27 cellular contexts compared by ENCODE assay signal in the genomic region with DNA sequence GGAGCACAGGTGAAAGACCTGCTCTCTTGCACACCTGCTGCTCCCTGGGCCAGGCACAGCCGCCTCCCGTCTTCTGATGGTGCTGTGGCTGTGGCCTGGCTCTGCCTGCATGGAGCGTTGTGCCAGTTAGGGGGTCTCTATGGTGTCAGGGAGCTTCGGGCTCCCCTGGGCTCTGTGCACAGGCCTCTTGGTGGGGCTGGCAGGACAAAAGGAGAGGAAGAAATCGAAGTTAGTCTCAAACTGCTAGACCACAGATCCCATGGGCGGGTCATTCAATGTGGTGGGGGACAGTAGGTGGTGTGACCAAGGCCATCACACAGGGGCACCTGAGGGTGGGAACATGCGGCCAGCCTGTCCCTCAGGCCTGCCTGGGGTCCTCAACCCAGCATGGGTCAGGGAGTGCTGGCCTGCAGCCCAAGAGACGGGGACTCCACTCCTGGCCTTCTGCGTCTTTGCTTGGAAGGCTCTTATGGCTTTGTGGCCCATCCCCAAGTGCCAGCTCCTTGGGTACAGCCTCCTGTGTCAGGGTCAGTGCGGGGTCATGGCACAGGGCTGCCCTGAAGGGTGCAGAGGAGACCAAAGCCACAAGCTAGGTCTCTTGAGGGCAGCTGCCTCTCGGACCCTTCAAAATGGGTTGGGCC.
DNase-seq lines count a peak whose midpoint lies in the region; ATAC-seq, FAIRE-seq and TF ChIP-seq lines count a peak whose summit lies in the region.
"Had no signal": no experiment of that assay in that cellular context is flagged by ENCODE, and none has a peak within 500 bp of the region (broad histone marks: within the 10 kb centered on the region; RNA-seq: fewer than 3 reads in every experiment).

No MANE protein-coding gene starts in this region.

- H3K79me2 ChIP-seq in H1 (ENCODE audit: control insufficient read depth in 1 of 2, insufficient read depth in 2 of 2, low read length in 2 of 2): no peaks in the 10 kb centered on the region

- TF ChIP-seq CTCF in left ventricle myocardium inferior (IDR thresholded peaks at IDR 0.05; ENCODE audit: borderline replicate concordance): no peak
- TF ChIP-seq CTCF in H1 (IDR thresholded peaks at IDR 0.05; ENCODE audit: control extremely low read depth in 1 of 3, insufficient read depth in 1 of 3, low read depth in 1 of 3, low read length in 3 of 3): no peak
- no peak for TF ChIP-seq CTCF in mesothelial cell of epicardium (IDR thresholded peaks at IDR 0.05; ENCODE audit: unreplicated experiment)
- no peak for TF ChIP-seq CTCF in spleen (IDR thresholded peaks at IDR 0.05 in 8 of 11, conservative IDR thresholded peaks at IDR 0.05 in 3 of 11)

- FAIRE-seq in H1 (lab: Jason Lieb, UNC): no peak
- FAIRE-seq: A204.1, endometrium had no signal

- no peak overlapping the region; the same call in 1 of the 2 replicates for H3K18ac ChIP-seq in H1 (ENCODE audit: extremely low read depth, low read length)

- no peak overlapping the region for H3K23ac ChIP-seq in H1 (ENCODE audit: insufficient read length)

- H3K9me3 ChIP-seq in left ventricle myocardium inferior (replicated peaks): peaks cover 6% of the 10 kb centered on the region
- H3K9me3 ChIP-seq in H1 (ENCODE audit: insufficient read depth in 2 of 2, low read depth in 1 of 2, low read length in 1 of 2): no peaks in the 10 kb centered on the region
- peaks cover 0 to 10% (median 7%) of the 10 kb centered on the region in 8 donors for H3K9me3 ChIP-seq in spleen
- H3K9me3 ChIP-seq: SK-N-SH had no signal

- DNase-seq in left ventricle myocardium superior (peak; percentile 17), left ventricle myocardium inferior (no peak), H1 (ENCODE audit: low read depth in 1 of 2, low spot score in 2 of 2) (no peak), mesothelial cell of epicardium (ENCODE audit: low spot score in 2 of 2, unreplicated experiment in 2 of 2) (no peak), spleen (peak; percentile 47), D341Med (ENCODE audit: low spot score) (no peak), NCI-H2171 treated with DMSO at 0.1 percent for 48 hours (lab: John Stamatoyannopoulos, UW) (no peak)
- DNase-seq: activated CD4-positive, alpha-beta memory T cell treated with anti-CD3 and anti-CD28 coated beads for 36 hours; activated CD4-positive, alpha-beta T cell treated with anti-CD3 and anti-CD28 coated beads for 1 hour; activated naive CD4-positive, alpha-beta T cell treated with anti-CD3 and anti-CD28 coated beads for 36 hours; brain microvascular endothelial cell; CD8-positive, alpha-beta T cell; midbrain; natural killer cell; NCI-H1436; NCI-H2107; retina; stimulated activated CD4-positive, alpha-beta T cell treated with anti-CD3 and anti-CD28 coated beads, Interleukin-1b, Interleukin-23, amount 100 ng/mL, for 48 hours; stimulated activated naive CD8-positive, alpha-beta T cell treated with anti-CD3 and anti-CD28 coated beads, Interleukin-15, Interleukin-2, amounts not matched to agents 100 U/mL and 50 U/mL, for 24 hours had no signal

- H3K4me1 ChIP-seq in left ventricle myocardium inferior (peaks cover 25% of the 10 kb centered on the region), H1 (replicated peaks in 1 of 4; ENCODE audit: control insufficient read depth in 3 of 4, insufficient read depth in 4 of 4, low read length in 3 of 4) (peaks cover 0 to 17% (median 6%) of the 10 kb centered on the region in 4 experiments; a peak in 5 of 7 replicates), spleen (peaks cover 0 to 48% (median 12%) of the 10 kb centered on the region in 6 donors)

- H3K4me3 Mint-ChIP-seq in mesothelial cell of epicardium: no peak overlapping the region
- H3K4me3 Mint-ChIP-seq: activated CD4-positive, alpha-beta memory T cell treated with anti-CD3 and anti-CD28 coated beads for 36 hours; activated naive CD4-positive, alpha-beta T cell treated with anti-CD3 and anti-CD28 coated beads for 36 hours; CD8-positive, alpha-beta T cell; natural killer cell had no signal

- H3K23me2 ChIP-seq in H1 (ENCODE audit: low read depth, low read length): no peaks in the 10 kb centered on the region

- H3K14ac ChIP-seq in H1 (ENCODE audit: insufficient read length): no peak overlapping the region

- no peak for TF ChIP-seq POLR2A in H1 (IDR thresholded peaks at IDR 0.05; ENCODE audit: control extremely low read depth in 1 of 2, low read depth in 2 of 2, low read length in 2 of 2)
- no peak for TF ChIP-seq POLR2A in spleen (IDR thresholded peaks at IDR 0.05)

- TF ChIP-seq RAD21 in H1 (IDR thresholded peaks at IDR 0.05 in 1 of 2, conservative IDR thresholded peaks at IDR 0.05 in 1 of 2; ENCODE audit: low read depth in 2 of 2, low read length in 2 of 2): no peak

- no peak overlapping the region for H2AFZ ChIP-seq in H1 (ENCODE audit: low read length)

- no peaks in the 10 kb centered on the region for H3K36me3 ChIP-seq in left ventricle myocardium inferior
- H3K36me3 ChIP-seq in H1 (ENCODE audit: control insufficient read depth in 2 of 4, insufficient read depth in 4 of 4, low read length in 3 of 4): no peaks in the 10 kb centered on the region
- H3K36me3 ChIP-seq in spleen: no peaks in the 10 kb centered on the region
- H3K36me3 ChIP-seq: brain microvascular endothelial cell had no signal

- no peaks in the 10 kb centered on the region for H3K36me3 Mint-ChIP-seq in mesothelial cell of epicardium
- H3K36me3 Mint-ChIP-seq: activated CD4-positive, alpha-beta memory T cell treated with anti-CD3 and anti-CD28 coated beads for 36 hours; CD8-positive, alpha-beta T cell; natural killer cell had no signal

- H4K91ac ChIP-seq in H1 (replicated peaks; ENCODE audit: insufficient read length, low read length): peak overlapping the region; percentile 65

- no peak overlapping the region for H2BK120ac ChIP-seq in H1 (replicated peaks; ENCODE audit: low read depth, low read length)

- WGBS in H1 (ENCODE audit: extremely low coverage in 1 of 2, insufficient coverage in 1 of 2, insufficient read length in 1 of 2, insufficient replicate concordance in 2 of 2, low coverage in 1 of 2, low lambda C conversion rate in 2 of 2, missing lambda C conversion rate in 1 of 2), 2 experiments: 88% methylated on average over 9 of the region's 11 CpGs; no CpG with 5 or more reads in 1 of the 2 experiments
- WGBS in spleen, 5 donors: 87 to 92% (median 90%) methylated on average over 9 to 11 of the region's 11 CpGs

- no peak overlapping the region for H2BK5ac ChIP-seq in H1 (ENCODE audit: low read depth, low read length)

- H2AK5ac ChIP-seq in H1 (ENCODE audit: low read depth, low read length): no peak overlapping the region; the same call in 1 of the 2 replicates

- no peak overlapping the region for H3K4ac ChIP-seq in H1 (replicated peaks; ENCODE audit: insufficient read length, low read depth, low read length)

- no peaks in the 10 kb centered on the region for H4K20me1 ChIP-seq in H1 (replicated peaks in 1 of 2; ENCODE audit: control insufficient read depth in 1 of 2, insufficient read depth in 2 of 2, low read length in 2 of 2)

- 0 out of 2 replicates have a peak overlapping the region, but pooled peaks have one; percentile 61 for H2BK15ac ChIP-seq in H1 (ENCODE audit: low read length)

- H3K4me3 ChIP-seq in left ventricle myocardium inferior (no peak overlapping the region), H1 (ENCODE audit: extremely low read depth in 1 of 4, insufficient read depth in 2 of 4, low read depth in 3 of 4, low read length in 4 of 4) (no peak overlapping the region), spleen (no peak overlapping the region)
- H3K4me3 ChIP-seq: smooth muscle cell had no signal

- CTCF ChIA-PET in H1 (lab: Charles Lee; ENCODE audit: partially characterized antibody): interaction anchor here (0.7 to 3.2 kb wide), 11 partner anchors 12 to 369 kb away, joined by 3 to 14 read pairs (median 5); no protein-coding TSS in a partner anchor

- no peaks in the 10 kb centered on the region for H3K9me3 Mint-ChIP-seq in mesothelial cell of epicardium
- H3K9me3 Mint-ChIP-seq: activated CD4-positive, alpha-beta memory T cell treated with anti-CD3 and anti-CD28 coated beads for 36 hours; activated naive CD4-positive, alpha-beta T cell treated with anti-CD3 and anti-CD28 coated beads for 36 hours; CD8-positive, alpha-beta T cell; natural killer cell had no signal

- H2BK20ac ChIP-seq in H1 (ENCODE audit: low read length): 0 out of 2 replicates have a peak overlapping the region, but pooled peaks have one; percentile 61

- H3K27ac ChIP-seq in left ventricle myocardium inferior (replicated peaks) (no peak overlapping the region), H1 (ENCODE audit: low read depth, low read length) (no peak overlapping the region), spleen (no peak overlapping the region)
- H3K27ac ChIP-seq: brain microvascular endothelial cell, dorsolateral prefrontal cortex, RWPE1 had no signal

- peak overlapping the region; percentile 43 for H3K27ac Mint-ChIP-seq in mesothelial cell of epicardium
- H3K27ac Mint-ChIP-seq: activated CD4-positive, alpha-beta memory T cell treated with anti-CD3 and anti-CD28 coated beads for 36 hours; activated naive CD4-positive, alpha-beta T cell treated with anti-CD3 and anti-CD28 coated beads for 36 hours; CD8-positive, alpha-beta T cell; natural killer cell had no signal

- intact Hi-C loops in left ventricle myocardium superior (cut with micrococcal nuclease): no loop called here
- intact Hi-C loops in left ventricle myocardium inferior (cut with micrococcal nuclease): no loop called here
- intact Hi-C loops in spleen (cut with DNase I; ENCODE audit: low total_unique reads): no loop called here

- no peak overlapping the region for H3K4me2 ChIP-seq in H1 (ENCODE audit: insufficient read depth in 1 of 2, low read depth in 2 of 2, low read length in 2 of 2)
- H3K4me2 ChIP-seq: SK-N-SH had no signal

- POLR2A ChIA-PET in H1 (lab: Charles Lee; ENCODE audit: partially characterized antibody): no interaction called here

- no peak for ATAC-seq in left ventricle myocardium superior
- no peak for ATAC-seq in GM18861 (IDR thresholded peaks at IDR 0.05; ENCODE audit: unreplicated experiment)
- ATAC-seq: CD8-positive, alpha-beta T cell; left lobe of liver; stimulated activated naive CD8-positive, alpha-beta T cell treated with anti-CD3 and anti-CD28 coated beads, Interleukin-15, Interleukin-2, amounts not matched to agents 100 U/mL and 50 U/mL, for 24 hours had no signal

- H3K27me3 ChIP-seq in left ventricle myocardium inferior (ENCODE audit: low read depth): peaks cover 46% of the 10 kb centered on the region
- no peaks in the 10 kb centered on the region for H3K27me3 ChIP-seq in H1 (replicated peaks in 1 of 4; ENCODE audit: control insufficient read depth in 3 of 4, extremely low read depth in 1 of 4, insufficient read depth in 3 of 4, low read length in 3 of 4)
- H3K27me3 ChIP-seq in spleen (replicated peaks in 1 of 7): peaks cover 0 to 58% (median 19%) of the 10 kb centered on the region in 7 donors
- H3K27me3 ChIP-seq: brain microvascular endothelial cell had no signal

- peak overlapping the region; percentile 50; the same call in 1 of the 2 replicates for H2BK12ac ChIP-seq in H1 (ENCODE audit: low read depth, low read length)

- peaks cover 6% of the 10 kb centered on the region for H3K27me3 Mint-ChIP-seq in mesothelial cell of epicardium (ENCODE audit: low read depth)

- H4K8ac ChIP-seq in H1 (ENCODE audit: extremely low read depth, insufficient read depth, low read length): no peak overlapping the region

- no peak overlapping the region for H4K5ac ChIP-seq in H1 (ENCODE audit: insufficient read length, low read depth, low read length)

- no peak overlapping the region for H3K9ac ChIP-seq in H1 (replicated peaks in 1 of 4; ENCODE audit: extremely low read depth in 1 of 4, low read depth in 3 of 4, low read length in 3 of 4)
- H3K9ac ChIP-seq: SK-N-SH had no signal

- no peaks in the 10 kb centered on the region for H3K79me1 ChIP-seq in H1 (ENCODE audit: low read depth, low read length)

- H3K56ac ChIP-seq in H1 (replicated peaks; ENCODE audit: insufficient read length, low read depth, low read length): no peak overlapping the region

- TF ChIP-seq EP300 in H1 (IDR thresholded peaks at IDR 0.05; ENCODE audit: borderline replicate concordance in 1 of 2, low read depth in 2 of 2, low read length in 2 of 2): no peak

- H3K4me1 Mint-ChIP-seq in mesothelial cell of epicardium: peaks cover 32% of the 10 kb centered on the region

Comparison
In these comparisons a context has a peak if more than half of its experiments do, and no peak if none do; other contexts are left out.
1. DNase-seq: peak in left ventricle myocardium superior (single experiment) and spleen (single experiment); none in left ventricle myocardium inferior (single experiment), H1 (0 of 2), mesothelial cell of epicardium (0 of 2), D341Med (single experiment) and NCI-H2171 treated with DMSO at 0.1 percent for 48 hours (single experiment).